Comparison of ENCODE assay signal across 27 cellular contexts in genomic region chr17:42866216-42866615, GRCh38. TPM values are rescaled to one million over a fixed set of nuclear protein-coding genes. Genes with fewer than 3 reads are reported as not detected.
A peak's percentile ranks its signal among the peaks of the same experiment; 100 is the strongest.
DNase-seq lines count a peak whose midpoint lies in the region; ATAC-seq, FAIRE-seq and TF ChIP-seq lines count a peak whose summit lies in the region.
"Had no signal": no experiment of that assay in that cellular context is flagged by ENCODE, and none has a peak within 500 bp of the region (broad histone marks: within the 10 kb centered on the region; RNA-seq: fewer than 3 reads in every experiment).

No MANE protein-coding gene starts in this region.

- no peaks in the 10 kb centered on the region for H4K20me1 ChIP-seq in GM23338 (replicated peaks; ENCODE audit: insufficient read depth)
- H4K20me1 ChIP-seq: BLaER1 treated with 17β-estradiol and CSF1 and Interleukin-3, amounts not matched to agents 10 nM and 100 nM had no signal

- intact Hi-C loops in kidney (cut with DNase I): no loop called here

- H3K9me3 ChIP-seq in kidney (ENCODE audit: control insufficient read depth in 1 of 2, low read length in 2 of 2) (no peaks in the 10 kb centered on the region), liver (ENCODE audit: control insufficient read depth in 4 of 4, low read length in 3 of 4) (no peaks in the 10 kb centered on the region), neuronal stem cell (replicated peaks in 1 of 2; ENCODE audit: control insufficient read depth in 2 of 2, insufficient read depth in 1 of 2, low read depth in 1 of 2, low read length in 2 of 2) (peaks cover 2 to 6% of the 10 kb centered on the region in 2 donors)
- H3K9me3 ChIP-seq: BE2C had no signal

- H2AFZ ChIP-seq in GM23338 (0 out of 2 replicates have a peak overlapping the region, but pooled peaks have one; percentile 63), neuronal stem cell (ENCODE audit: low read length) (no peak overlapping the region)

- no peak overlapping the region for H2BK12ac ChIP-seq in neuronal stem cell (ENCODE audit: low read length)

- H3K27me3 Mint-ChIP-seq in GM23338 (ENCODE audit: insufficient read depth, low read depth, poor library complexity): peaks cover 5% of the 10 kb centered on the region
- H3K27me3 Mint-ChIP-seq in activated naive CD8-positive, alpha-beta T cell treated with anti-CD3 and anti-CD28 coated beads, Interleukin-2, amount 50 U/mL, for 24 hours: peaks cover 12% of the 10 kb centered on the region

- no peak overlapping the region for H3K4ac ChIP-seq in neuronal stem cell (ENCODE audit: low read length)

- H4K8ac ChIP-seq in neuronal stem cell (ENCODE audit: low read depth, low read length): no peak overlapping the region

- no peak overlapping the region for H3K4me3 ChIP-seq in GM23338
- no peak overlapping the region for H3K4me3 ChIP-seq in kidney (ENCODE audit: low read length in 2 of 2)
- peak overlapping the region; percentile 14 to 61 (median 35) for H3K4me3 ChIP-seq in liver (ENCODE audit: low read depth in 1 of 3, low read length in 3 of 3)
- H3K4me3 ChIP-seq in neuronal stem cell (ENCODE audit: low read length in 2 of 2): no peak overlapping the region
- H3K4me3 ChIP-seq: BLaER1 treated with 17β-estradiol and CSF1 and Interleukin-3, amounts not matched to agents 10 nM and 100 nM; HAP-1 had no signal

- no peak overlapping the region for H3K4me3 Mint-ChIP-seq in GM23338
- H3K4me3 Mint-ChIP-seq in activated naive CD8-positive, alpha-beta T cell treated with anti-CD3 and anti-CD28 coated beads, Interleukin-2, amount 50 U/mL, for 24 hours: no peak overlapping the region
- H3K4me3 Mint-ChIP-seq: CD14-positive monocyte; CD4-positive, alpha-beta T cell; CD8-positive, alpha-beta memory T cell; HFFc6 had no signal

- no peak overlapping the region for H2BK120ac ChIP-seq in neuronal stem cell (ENCODE audit: low read depth, low read length)

- WGBS in liver: 29% methylated on average over 4 of the region's 4 CpGs
- no CpG with 5 or more reads among the region's 4 CpGs for WGBS in neuronal stem cell (ENCODE audit: extremely low coverage in 2 of 2, insufficient read length in 2 of 2, insufficient replicate concordance in 1 of 2), 2 donors

- H3K27ac Mint-ChIP-seq in GM23338: no peak overlapping the region
- no peak overlapping the region for H3K27ac Mint-ChIP-seq in activated naive CD8-positive, alpha-beta T cell treated with anti-CD3 and anti-CD28 coated beads, Interleukin-2, amount 50 U/mL, for 24 hours
- H3K27ac Mint-ChIP-seq: CD14-positive monocyte; CD4-positive, alpha-beta T cell; HFFc6 had no signal

- H3K36me3 Mint-ChIP-seq in GM23338 (ENCODE audit: low read depth): peaks cover 3% of the 10 kb centered on the region; the same call in 1 of the 3 replicates
- H3K36me3 Mint-ChIP-seq in activated naive CD8-positive, alpha-beta T cell treated with anti-CD3 and anti-CD28 coated beads, Interleukin-2, amount 50 U/mL, for 24 hours (ENCODE audit: low read depth): no peaks in the 10 kb centered on the region
- H3K36me3 Mint-ChIP-seq: CD8-positive, alpha-beta memory T cell had no signal

- H4K91ac ChIP-seq in neuronal stem cell (ENCODE audit: low read depth, low read length, poor library complexity): no peak overlapping the region

- H3K9me3 Mint-ChIP-seq in GM23338: peaks cover 16% of the 10 kb centered on the region
- no peaks in the 10 kb centered on the region for H3K9me3 Mint-ChIP-seq in activated naive CD8-positive, alpha-beta T cell treated with anti-CD3 and anti-CD28 coated beads, Interleukin-2, amount 50 U/mL, for 24 hours
- H3K9me3 Mint-ChIP-seq: CD4-positive, alpha-beta T cell had no signal

- H3K9ac ChIP-seq in kidney (ENCODE audit: low read length in 2 of 2): no peak overlapping the region
- H3K9ac ChIP-seq in liver (ENCODE audit: low read depth in 1 of 2, low read length in 2 of 2): peak overlapping the region in 1 of 2 donors; percentile 25
- H3K9ac ChIP-seq in neuronal stem cell (ENCODE audit: low read depth, low read length, poor library complexity): no peak overlapping the region
- H3K9ac ChIP-seq: BLaER1 treated with 17β-estradiol and CSF1 and Interleukin-3, amounts not matched to agents 10 nM and 100 nM had no signal

- no peak overlapping the region for H3K23ac ChIP-seq in neuronal stem cell (ENCODE audit: low read depth, low read length, poor library complexity)

- peak overlapping the region; percentile 32 for H3K14ac ChIP-seq in neuronal stem cell (ENCODE audit: low read length)

- no peak overlapping the region for H2AK5ac ChIP-seq in neuronal stem cell (ENCODE audit: low read depth, low read length)

- no peaks in the 10 kb centered on the region for H3K79me1 ChIP-seq in neuronal stem cell (ENCODE audit: low read depth, low read length)

- no peak for TF ChIP-seq RAD21 in liver (IDR thresholded peaks at IDR 0.05)

- H3K9me2 ChIP-seq in GM23338 (ENCODE audit: insufficient read depth): no peaks in the 10 kb centered on the region

- H3K4me1 ChIP-seq in GM23338 (ENCODE audit: insufficient read depth) (0 out of 2 replicates have a peak, but pooled peaks cover 4% of the 10 kb centered on the region), kidney (ENCODE audit: control insufficient read depth in 1 of 2, insufficient read depth in 1 of 2, low read depth in 1 of 2, low read length in 2 of 2) (peaks cover 8 to 11% of the 10 kb centered on the region in 2 donors), liver (ENCODE audit: control insufficient read depth in 4 of 4, insufficient read depth in 4 of 4, low read length in 3 of 4) (peaks cover 0 to 49% (median 42%) of the 10 kb centered on the region in 4 donors), neuronal stem cell (ENCODE audit: control insufficient read depth in 2 of 2, insufficient read depth in 1 of 2, low read depth in 1 of 2, low read length in 2 of 2) (peaks cover 3 to 4% of the 10 kb centered on the region in 2 donors)
- H3K4me1 ChIP-seq: BE2C; BLaER1 treated with 17β-estradiol and CSF1 and Interleukin-3, amounts not matched to agents 10 nM and 100 nM; HAP-1 had no signal

- H3K27me3 ChIP-seq in GM23338 (ENCODE audit: insufficient read depth) (no peaks in the 10 kb centered on the region), liver (ENCODE audit: control insufficient read depth in 4 of 4, insufficient read depth in 4 of 4, low read length in 3 of 4) (no peaks in the 10 kb centered on the region), neuronal stem cell (ENCODE audit: control insufficient read depth in 3 of 3, insufficient read depth in 3 of 3, low read depth in 1 of 3, low read length in 3 of 3) (peaks cover 0 to 23% (median 0%) of the 10 kb centered on the region in 3 experiments)
- H3K27me3 ChIP-seq: BLaER1 treated with 17β-estradiol and CSF1 and Interleukin-3, amounts not matched to agents 10 nM and 100 nM had no signal

- TF ChIP-seq CTCF in GM23338 (conservative IDR thresholded peaks at IDR 0.05; ENCODE audit: low read depth in 2 of 2) (no peak), kidney (IDR thresholded peaks at IDR 0.05; ENCODE audit: borderline replicate concordance, extremely low read depth, insufficient read depth) (no peak), liver (IDR thresholded peaks at IDR 0.05; ENCODE audit: low read depth, low read length, missing input control) (no peak)

- H3K36me3 ChIP-seq in GM23338 (ENCODE audit: insufficient read depth): no peaks in the 10 kb centered on the region
- no peaks in the 10 kb centered on the region for H3K36me3 ChIP-seq in kidney (ENCODE audit: control insufficient read depth in 1 of 2, insufficient read depth in 2 of 2, low read length in 2 of 2)
- peaks cover 0 to 7% (median 1%) of the 10 kb centered on the region in 4 donors for H3K36me3 ChIP-seq in liver (ENCODE audit: control insufficient read depth in 4 of 4, insufficient read depth in 3 of 4, low read depth in 1 of 4, low read length in 3 of 4)
- H3K36me3 ChIP-seq in neuronal stem cell (replicated peaks in 1 of 2; ENCODE audit: control insufficient read depth in 2 of 2, insufficient read depth in 2 of 2, low read length in 2 of 2): no peaks in the 10 kb centered on the region
- H3K36me3 ChIP-seq: BE2C; BLaER1 treated with 17β-estradiol and CSF1 and Interleukin-3, amounts not matched to agents 10 nM and 100 nM; HAP-1 had no signal

- DNase-seq in GM23338 (ENCODE audit: low spot score) (no peak), kidney (peak; percentile 16), neuronal stem cell (ENCODE audit: low spot score) (no peak), HUDEP-2 (lab: John Stamatoyannopoulos, UW; ENCODE audit: unreplicated experiment in 76 of 76) (no peak)
- DNase-seq in effector CD4-positive, alpha-beta T cell: no peak
- DNase-seq in activated naive CD8-positive, alpha-beta T cell treated with anti-CD3 and anti-CD28 coated beads, Interleukin-2, amount 50 U/mL, for 24 hours: no peak
- DNase-seq in stimulated activated CD4-positive, alpha-beta T cell treated with anti-CD3 and anti-CD28 coated beads, Interleukin-4, amount 100 ng/mL, for 4 hours: no peak
- DNase-seq: ACHN; AML-193; BE2C; CD4-positive, alpha-beta T cell; CD8-positive, alpha-beta memory T cell; DMS 273 treated with DMSO at 0.1 percent for 48 hours; DMS79; EL; GDM1; GOT3; HFFc6 had no signal

- H3K27ac ChIP-seq in GM23338 (ENCODE audit: low read depth) (no peak overlapping the region), kidney (ENCODE audit: low read depth in 2 of 2, low read length in 2 of 2) (no peak overlapping the region), liver (ENCODE audit: low read depth in 1 of 2, low read length in 2 of 2) (peak overlapping the region; percentile 78), neuronal stem cell (replicated peaks; ENCODE audit: low read length) (no peak overlapping the region)
- H3K27ac ChIP-seq: 22Rv1; BLaER1 treated with 17β-estradiol and CSF1 and Interleukin-3, amounts not matched to agents 10 nM and 100 nM had no signal

- H3K18ac ChIP-seq in neuronal stem cell (ENCODE audit: low read length): no peak overlapping the region

- H3K4me2 ChIP-seq in GM23338: no peak overlapping the region
- H3K4me2 ChIP-seq in neuronal stem cell (ENCODE audit: insufficient read depth, low read length, poor library complexity, severe bottlenecking): no peak overlapping the region
- H3K4me2 ChIP-seq: BLaER1 treated with 17β-estradiol and CSF1 and Interleukin-3, amounts not matched to agents 10 nM and 100 nM had no signal

- FAIRE-seq in kidney (lab: Jason Lieb, UNC): no peak
- FAIRE-seq: A204.1, D721Med, GM12891, H54 had no signal

- no peaks in the 10 kb centered on the region for H3K79me2 ChIP-seq in GM23338 (replicated peaks; ENCODE audit: insufficient read depth)

- no peak for ATAC-seq in GM23338
- no peak for ATAC-seq in activated naive CD8-positive, alpha-beta T cell treated with anti-CD3 and anti-CD28 coated beads, Interleukin-2, amount 50 U/mL, for 24 hours

- H2BK15ac ChIP-seq in neuronal stem cell (ENCODE audit: low read length): no peak overlapping the region

- peaks cover 11% of the 10 kb centered on the region for H3K4me1 Mint-ChIP-seq in GM23338
- H3K4me1 Mint-ChIP-seq in activated naive CD8-positive, alpha-beta T cell treated with anti-CD3 and anti-CD28 coated beads, Interleukin-2, amount 50 U/mL, for 24 hours: no peaks in the 10 kb centered on the region
- H3K4me1 Mint-ChIP-seq: CD14-positive monocyte; CD8-positive, alpha-beta memory T cell had no signal

- no peaks in the 10 kb centered on the region for H3F3A ChIP-seq in GM23338 (replicated peaks; ENCODE audit: low read depth)

- no peak overlapping the region for H2BK5ac ChIP-seq in neuronal stem cell (ENCODE audit: low read length)

RNA-seq across cellular contexts. Expression of gene AOC3, which starts 15.2 kb away (rescaled TPM):
- 1.4 and 1.6 TPM in 2 replicates for total RNA-seq in GM23338 (2014; rRNA removed; shearing (Covaris generic))
- polyA plus RNA-seq in GM23338 (2016; fragmentation: Nextera tagmentation; extraction: Ambion mirVana) (1.7 and 2.6 TPM in 2 replicates), kidney (ENCODE audit: insufficient read depth, low read depth, low replicate concordance) (15.1 TPM), liver (10 to 100 TPM in 1 of 2 donors, 1 to 10 TPM in 1; 2.0 to 18.2 TPM)
- total RNA-seq in kidney (40.6 TPM), liver (1 to 10 TPM; 2.4 to 6.9 TPM)
- polyA plus RNA-seq in neuronal stem cell (2013, experiment 1 of 2): 1.4 TPM
- 1.5 TPM for polyA plus RNA-seq in neuronal stem cell (2013, experiment 2 of 2)
- polyA plus RNA-seq: CD14-positive monocyte; CD8-positive, alpha-beta memory T cell had no signal

RNA-seq across cellular contexts. Expression of gene AOC2, which starts 21.8 kb away (rescaled TPM):
- 5.7 and 5.8 TPM in 2 replicates for total RNA-seq in GM23338 (2014; rRNA removed; shearing (Covaris generic))
- polyA plus RNA-seq in GM23338 (2016; fragmentation: Nextera tagmentation; extraction: Ambion mirVana) (2.0 and 2.1 TPM in 2 replicates), kidney (ENCODE audit: insufficient read depth, low read depth, low replicate concordance) (0.58 TPM), liver (under 1 TPM; 0.17 to 0.50 TPM)
- total RNA-seq in kidney (1.2 TPM), liver (1 to 10 TPM in 1 of 2 donors, under 1 TPM in 1; 0.33 to 2.4 TPM)
- polyA plus RNA-seq in neuronal stem cell (2013, experiment 1 of 2): 1.5 TPM
- 1.7 TPM for polyA plus RNA-seq in neuronal stem cell (2013, experiment 2 of 2)

RNA-seq across cellular contexts. Expression of gene PSME3, which starts 33.0 kb away (rescaled TPM):
- 178 and 201 TPM in 2 replicates for total RNA-seq in GM23338 (2014; rRNA removed; shearing (Covaris generic))
- polyA plus RNA-seq in GM23338 (2016; fragmentation: Nextera tagmentation; extraction: Ambion mirVana): 85.2 and 93.5 TPM in 2 replicates
- total RNA-seq in kidney: 115 TPM
- 60.3 TPM for polyA plus RNA-seq in kidney (ENCODE audit: insufficient read depth, low read depth, low replicate concordance)
- 10 to 100 TPM; 25.0 to 46.7 TPM for total RNA-seq in liver
- 10 to 100 TPM; 33.0 to 55.3 TPM for polyA plus RNA-seq in liver
- polyA plus RNA-seq in neuronal stem cell (2013, experiment 1 of 2): 84.7 TPM
- polyA plus RNA-seq in neuronal stem cell (2013, experiment 2 of 2): 84.5 TPM

RNA-seq across cellular contexts. Expression of gene G6PC1, which starts 34.4 kb away (rescaled TPM):
- not detected in 2 replicates for total RNA-seq in GM23338 (2014; rRNA removed; shearing (Covaris generic))
- polyA plus RNA-seq in GM23338 (2016; fragmentation: Nextera tagmentation; extraction: Ambion mirVana) (not detected in 2 replicates), kidney (ENCODE audit: insufficient read depth, low read depth, low replicate concordance) (10.5 TPM), liver (100 to 1,000 TPM in 1 of 2 donors, 10 to 100 TPM in 1; 84.7 to 144 TPM)
- total RNA-seq in kidney (0.16 TPM), liver (100 to 1,000 TPM in 1 of 2 donors, 10 to 100 TPM in 1; 23.8 to 271 TPM)
- not detected for polyA plus RNA-seq in neuronal stem cell (2013, experiment 1 of 2)
- not detected for polyA plus RNA-seq in neuronal stem cell (2013, experiment 2 of 2)
- total RNA-seq: CD4-positive, alpha-beta T cell; CD8-positive, alpha-beta memory T cell; HFFc6 had no signal
- polyA plus RNA-seq: CD14-positive monocyte; CD8-positive, alpha-beta memory T cell had no signal

RNA-seq across cellular contexts. Expression of gene BECN1, which starts 42.1 kb away (rescaled TPM):
- total RNA-seq in GM23338 (2014; rRNA removed; shearing (Covaris generic)): 54.8 and 57.2 TPM in 2 replicates
- polyA plus RNA-seq in GM23338 (2016; fragmentation: Nextera tagmentation; extraction: Ambion mirVana) (35.5 and 41.8 TPM in 2 replicates), kidney (ENCODE audit: insufficient read depth, low read depth, low replicate concordance) (65.9 TPM), liver (10 to 100 TPM; 37.7 to 44.2 TPM)
- total RNA-seq in kidney (95.1 TPM), liver (10 to 100 TPM; 47.6 to 64.1 TPM)
- polyA plus RNA-seq in neuronal stem cell (2013, experiment 1 of 2): 28.8 TPM
- polyA plus RNA-seq in neuronal stem cell (2013, experiment 2 of 2): 27.6 TPM

Comparison
In these comparisons a context has a peak if more than half of its experiments do, and no peak if none do; other contexts are left out.
1. H3K27ac ChIP-seq: peak in liver (2 of 2); none in GM23338 (single experiment), kidney (0 of 2) and neuronal stem cell (single experiment).
2. H3K4me3 ChIP-seq: peak in liver (3 of 3); none in GM23338 (single experiment), kidney (0 of 2) and neuronal stem cell (0 of 2).